In genomic region chr4:98619197-98619596, GRCh38 we compare ENCODE assay signal across 1 cellular context.
TF ChIP-seq lines count a peak whose summit lies in the region.

No MANE protein-coding gene starts in this region.

TF ChIP-seq in HEK293, 187 proteins besides CTCF, POLR2A, EP300 and RAD21 (continued from another document):
- TF ChIP-seq PATZ1 (tag by site-specific recombination; IDR thresholded peaks at IDR 0.05) (no peak), ZFP69B (tag by site-specific recombination; IDR thresholded peaks at IDR 0.05) (no peak), ZNF433 (tag by site-specific recombination; IDR thresholded peaks at IDR 0.05; ENCODE audit: low read depth) (no peak), ZNF610 (tag by site-specific recombination; IDR thresholded peaks at IDR 0.05; ENCODE audit: borderline replicate concordance) (no peak), ZIC2 (tag by site-specific recombination; IDR thresholded peaks at IDR 0.05) (no peak), PRDM10 (tag by site-specific recombination; IDR thresholded peaks at IDR 0.05) (no peak), FEZF1 (tag by site-specific recombination; IDR thresholded peaks at IDR 0.05) (peak; percentile 83)
- TF ChIP-seq, protein P1, sequence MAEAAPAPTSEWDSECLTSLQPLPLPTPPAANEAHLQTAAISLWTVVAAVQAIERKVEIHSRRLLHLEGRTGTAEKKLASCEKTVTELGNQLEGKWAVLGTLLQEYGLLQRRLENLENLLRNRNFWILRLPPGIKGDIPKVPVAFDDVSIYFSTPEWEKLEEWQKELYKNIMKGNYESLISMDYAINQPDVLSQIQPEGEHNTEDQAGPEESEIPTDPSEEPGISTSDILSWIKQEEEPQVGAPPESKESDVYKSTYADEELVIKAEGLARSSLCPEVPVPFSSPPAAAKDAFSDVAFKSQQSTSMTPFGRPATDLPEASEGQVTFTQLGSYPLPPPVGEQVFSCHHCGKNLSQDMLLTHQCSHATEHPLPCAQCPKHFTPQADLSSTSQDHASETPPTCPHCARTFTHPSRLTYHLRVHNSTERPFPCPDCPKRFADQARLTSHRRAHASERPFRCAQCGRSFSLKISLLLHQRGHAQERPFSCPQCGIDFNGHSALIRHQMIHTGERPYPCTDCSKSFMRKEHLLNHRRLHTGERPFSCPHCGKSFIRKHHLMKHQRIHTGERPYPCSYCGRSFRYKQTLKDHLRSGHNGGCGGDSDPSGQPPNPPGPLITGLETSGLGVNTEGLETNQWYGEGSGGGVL (tag by site-specific recombination; IDR thresholded peaks at IDR 0.05) = no peak
